In genomic region chr20:3011752-3012151, GRCh38 we compare ENCODE assay signal across 22 cellular contexts. TPM values are rescaled to one million over a fixed set of nuclear protein-coding genes. Genes with fewer than 3 reads are reported as not detected.
DNase-seq lines count a peak whose midpoint lies in the region.
"Had no signal": no experiment of that assay in that cellular context is flagged by ENCODE, and none has a peak within 500 bp of the region (broad histone marks: within the 10 kb centered on the region; RNA-seq: fewer than 3 reads in every experiment).

No MANE protein-coding gene starts in this region.

- H3K27me3 ChIP-seq in HAP-1 (ENCODE audit: low read depth): no peaks in the 10 kb centered on the region
- H3K27me3 ChIP-seq: stomach, upper lobe of right lung had no signal

- H3K4me3 ChIP-seq in HAP-1: no peak overlapping the region
- H3K4me3 ChIP-seq: lower lobe of right lung, stomach, upper lobe of right lung had no signal

- POLR2A ChIA-PET in activated CD4-positive, alpha-beta T cell treated with anti-CD3 and anti-CD28 coated beads, Interleukin-2, amount 10 ng/mL, durations not matched to agents 7 days and 5 days (lab: Charles Lee): no interaction called here
- POLR2A ChIA-PET in activated CD4-positive, alpha-beta memory T cell treated with anti-CD3 and anti-CD28 coated beads for 36 hours (lab: Charles Lee): interaction anchor here (0.9 to 6.1 kb wide), 9 partner anchors 19 to 149 kb away, joined by 3 to 127 read pairs (median 3); partner anchors contain the start of gene PTPRA

- no peaks in the 10 kb centered on the region for H3K4me1 ChIP-seq in HAP-1
- H3K4me1 ChIP-seq: lower lobe of right lung, stomach, upper lobe of right lung had no signal

- in situ Hi-C loops in HAP-1 (cut with MboI; ENCODE audit: low sequenced_read_pairs): no loop called here

- DNase-seq in activated CD4-positive, alpha-beta T cell treated with anti-CD3 and anti-CD28 coated beads, Interleukin-2, amount 10 ng/mL, durations not matched to agents 7 days and 5 days: peak; percentile 17
- DNase-seq in activated CD4-positive, alpha-beta T cell treated with anti-CD3 and anti-CD28 coated beads, Interleukin-2, amount 50 U/mL, for 4 hours: no peak
- DNase-seq in activated CD4-positive, alpha-beta memory T cell treated with anti-CD3 and anti-CD28 coated beads for 36 hours: peak; percentile 66
- DNase-seq in amniotic epithelial cell (ENCODE audit: low read depth) (peak; percentile 77), NCI-H2107 (lab: John Stamatoyannopoulos, UW) (no peak), cardiac septum (ENCODE audit: low spot score) (no peak), HAP-1 (ENCODE audit: low spot score in 2 of 2) (no peak)
- peak in 2 of 3 experiments; percentile 3 to 26 for DNase-seq in stimulated activated CD4-positive, alpha-beta T cell treated with anti-CD3 and anti-CD28 coated beads, TNF-alpha, amount 100 ng/mL, for 24 hours (ENCODE audit: low read depth in 3 of 3)
- DNase-seq: cerebellar nuclear complex, KBM-7, lower lobe of right lung, NCI-H2081 treated with DMSO at 0.1 percent for 48 hours, NCI-H526, SIG-M5, stomach, T-helper 9 cell, upper lobe of right lung had no signal

- H3K27me3 Mint-ChIP-seq in activated CD4-positive, alpha-beta T cell treated with anti-CD3 and anti-CD28 coated beads, Interleukin-2, amount 10 ng/mL, durations not matched to agents 7 days and 5 days: no peaks in the 10 kb centered on the region
- H3K27me3 Mint-ChIP-seq in activated CD4-positive, alpha-beta memory T cell treated with anti-CD3 and anti-CD28 coated beads for 36 hours: no peaks in the 10 kb centered on the region

- peaks cover 51% of the 10 kb centered on the region for H3K36me3 Mint-ChIP-seq in activated CD4-positive, alpha-beta T cell treated with anti-CD3 and anti-CD28 coated beads, Interleukin-2, amount 10 ng/mL, durations not matched to agents 7 days and 5 days (ENCODE audit: low read depth)
- peaks cover 50% of the 10 kb centered on the region for H3K36me3 Mint-ChIP-seq in activated CD4-positive, alpha-beta memory T cell treated with anti-CD3 and anti-CD28 coated beads for 36 hours

- H3K36me3 ChIP-seq in HAP-1 (replicated peaks): peaks cover 43% of the 10 kb centered on the region

- no peaks in the 10 kb centered on the region for H3K9me3 Mint-ChIP-seq in activated CD4-positive, alpha-beta T cell treated with anti-CD3 and anti-CD28 coated beads, Interleukin-2, amount 10 ng/mL, durations not matched to agents 7 days and 5 days
- H3K9me3 Mint-ChIP-seq in activated CD4-positive, alpha-beta memory T cell treated with anti-CD3 and anti-CD28 coated beads for 36 hours: no peaks in the 10 kb centered on the region
- H3K9me3 Mint-ChIP-seq: CD14-positive monocyte had no signal

- H3K27ac Mint-ChIP-seq in activated CD4-positive, alpha-beta T cell treated with anti-CD3 and anti-CD28 coated beads, Interleukin-2, amount 10 ng/mL, durations not matched to agents 7 days and 5 days: peak overlapping the region; percentile 47
- H3K27ac Mint-ChIP-seq in activated CD4-positive, alpha-beta memory T cell treated with anti-CD3 and anti-CD28 coated beads for 36 hours: peak overlapping the region; percentile 97

- no peak overlapping the region for H3K4me3 Mint-ChIP-seq in activated CD4-positive, alpha-beta T cell treated with anti-CD3 and anti-CD28 coated beads, Interleukin-2, amount 10 ng/mL, durations not matched to agents 7 days and 5 days
- peak overlapping the region; percentile 2 for H3K4me3 Mint-ChIP-seq in activated CD4-positive, alpha-beta memory T cell treated with anti-CD3 and anti-CD28 coated beads for 36 hours
- H3K4me3 Mint-ChIP-seq: CD14-positive monocyte had no signal

- CTCF ChIA-PET in activated CD4-positive, alpha-beta T cell treated with anti-CD3 and anti-CD28 coated beads, Interleukin-2, amount 10 ng/mL, durations not matched to agents 7 days and 5 days (lab: Charles Lee): interaction anchor here (0.6 to 1.5 kb wide), 6 partner anchors 11 to 323 kb away, joined by 3 to 4 read pairs (median 4); no protein-coding TSS in a partner anchor
- CTCF ChIA-PET in activated CD4-positive, alpha-beta memory T cell treated with anti-CD3 and anti-CD28 coated beads for 36 hours (lab: Charles Lee): interaction anchor here (0.8 to 2.0 kb wide), 4 partner anchors 10 to 298 kb away, joined by 3 to 18 read pairs (median 3); no protein-coding TSS in a partner anchor

- intact Hi-C loops in activated CD4-positive, alpha-beta memory T cell treated with anti-CD3 and anti-CD28 coated beads for 36 hours (cut with micrococcal nuclease): loop anchor here (1.0 kb wide), 3 partner anchors 25 to 138 kb away; partner anchors contain the start of gene PTPRA
- intact Hi-C loops in cardiac septum (cut with DNase I): no loop called here

- H3K4me1 Mint-ChIP-seq in activated CD4-positive, alpha-beta T cell treated with anti-CD3 and anti-CD28 coated beads, Interleukin-2, amount 10 ng/mL, durations not matched to agents 7 days and 5 days: peaks cover 49% of the 10 kb centered on the region
- H3K4me1 Mint-ChIP-seq in activated CD4-positive, alpha-beta memory T cell treated with anti-CD3 and anti-CD28 coated beads for 36 hours (ENCODE audit: low read depth): peaks cover 71% of the 10 kb centered on the region
- H3K4me1 Mint-ChIP-seq: CD14-positive monocyte had no signal

- H3K9me3 ChIP-seq in HAP-1: no peaks in the 10 kb centered on the region
- H3K9me3 ChIP-seq: lower lobe of right lung, stomach, upper lobe of right lung had no signal

RNA-seq across cellular contexts. Expression of gene GNRH2, which starts 31.7 kb away (rescaled TPM):
- total RNA-seq in activated CD4-positive, alpha-beta T cell treated with anti-CD3 and anti-CD28 coated beads, Interleukin-2, amount 10 ng/mL, durations not matched to agents 7 days and 5 days: 1 to 10 TPM; 1.2 to 2.0 TPM
- total RNA-seq in activated CD4-positive, alpha-beta memory T cell treated with anti-CD3 and anti-CD28 coated beads for 36 hours: 10 to 100 TPM; 17.3 to 24.0 TPM
- not detected for total RNA-seq in cardiac septum
- total RNA-seq: lower lobe of right lung, myocyte, skeletal muscle tissue, upper lobe of right lung had no signal

RNA-seq across cellular contexts. Expression of gene MRPS26, which starts 34.1 kb away (rescaled TPM):
- 10 to 100 TPM; 30.6 to 37.2 TPM for total RNA-seq in activated CD4-positive, alpha-beta T cell treated with anti-CD3 and anti-CD28 coated beads, Interleukin-2, amount 10 ng/mL, durations not matched to agents 7 days and 5 days
- total RNA-seq in activated CD4-positive, alpha-beta memory T cell treated with anti-CD3 and anti-CD28 coated beads for 36 hours: 100 to 1,000 TPM; 155 to 158 TPM
- total RNA-seq in cardiac septum: 43.0 TPM

RNA-seq across cellular contexts. Expression of gene OXT, which starts 59.7 kb away (rescaled TPM):
- total RNA-seq in activated CD4-positive, alpha-beta T cell treated with anti-CD3 and anti-CD28 coated beads, Interleukin-2, amount 10 ng/mL, durations not matched to agents 7 days and 5 days: not detected
- 1 to 10 TPM in 1 of 2 experiments, not detected in 1; 1.0 TPM for total RNA-seq in activated CD4-positive, alpha-beta memory T cell treated with anti-CD3 and anti-CD28 coated beads for 36 hours
- not detected for total RNA-seq in cardiac septum
- total RNA-seq: A673, lower lobe of right lung, myocyte, OCI-LY7, skeletal muscle tissue, stomach, upper lobe of right lung had no signal

Comparison
In these comparisons a context has a peak if more than half of its experiments do, and no peak if none do; other contexts are left out.
1. DNase-seq: peak in activated CD4-positive, alpha-beta T cell treated with anti-CD3 and anti-CD28 coated beads, Interleukin-2, amount 10 ng/mL, durations not matched to agents 7 days and 5 days (single experiment), activated CD4-positive, alpha-beta memory T cell treated with anti-CD3 and anti-CD28 coated beads for 36 hours (single experiment), amniotic epithelial cell (single experiment) and stimulated activated CD4-positive, alpha-beta T cell treated with anti-CD3 and anti-CD28 coated beads, TNF-alpha, amount 100 ng/mL, for 24 hours (2 of 3); none in activated CD4-positive, alpha-beta T cell treated with anti-CD3 and anti-CD28 coated beads, Interleukin-2, amount 50 U/mL, for 4 hours (0 of 2), NCI-H2107 (single experiment), cardiac septum (single experiment) and HAP-1 (0 of 2).
2. RNA of gene GNRH2, which starts 31.7 kb away (total RNA-seq): 17.3 to 24.0 TPM in activated CD4-positive, alpha-beta memory T cell treated with anti-CD3 and anti-CD28 coated beads for 36 hours; 1.2 to 2.0 TPM in activated CD4-positive, alpha-beta T cell treated with anti-CD3 and anti-CD28 coated beads, Interleukin-2, amount 10 ng/mL, durations not matched to agents 7 days and 5 days and not detected in cardiac septum (single experiment); every median in the first group is over 4 times any median in the second.